In the genomic region with DNA sequence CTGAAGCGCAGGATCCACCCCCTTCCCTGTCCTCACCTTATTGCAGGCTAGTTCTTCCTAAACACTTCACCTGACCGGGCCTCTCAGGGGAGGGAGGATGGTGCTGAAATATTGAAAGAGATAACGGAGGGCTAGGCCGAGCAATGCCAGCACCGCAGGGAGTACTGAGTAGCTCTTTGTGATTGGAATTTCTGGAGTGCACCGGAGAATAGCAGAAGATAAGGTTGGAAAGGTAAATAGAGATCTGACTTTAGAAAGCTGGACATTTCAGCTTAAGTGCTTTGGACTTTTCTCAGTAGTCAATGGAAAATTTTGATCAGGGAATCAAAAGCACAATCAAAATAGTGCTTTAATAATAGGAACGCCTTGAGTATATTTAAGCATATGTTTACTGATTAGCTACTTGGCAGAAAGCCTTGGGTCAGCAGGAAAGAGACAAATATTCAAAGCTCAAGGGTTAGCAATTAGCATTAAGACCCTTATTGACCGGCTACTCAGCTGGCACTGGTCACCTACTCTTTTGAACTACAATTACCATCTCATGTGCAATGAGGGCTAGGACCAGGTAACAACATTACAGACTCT, we compare ENCODE assay signal across 2 cellular contexts.
TF ChIP-seq lines count a peak whose summit lies in the region.

No MANE protein-coding gene starts in this region.

TF ChIP-seq in K562, 482 proteins besides CTCF, POLR2A, EP300 and RAD21 (continued from another document):
- TF ChIP-seq, protein P1, sequence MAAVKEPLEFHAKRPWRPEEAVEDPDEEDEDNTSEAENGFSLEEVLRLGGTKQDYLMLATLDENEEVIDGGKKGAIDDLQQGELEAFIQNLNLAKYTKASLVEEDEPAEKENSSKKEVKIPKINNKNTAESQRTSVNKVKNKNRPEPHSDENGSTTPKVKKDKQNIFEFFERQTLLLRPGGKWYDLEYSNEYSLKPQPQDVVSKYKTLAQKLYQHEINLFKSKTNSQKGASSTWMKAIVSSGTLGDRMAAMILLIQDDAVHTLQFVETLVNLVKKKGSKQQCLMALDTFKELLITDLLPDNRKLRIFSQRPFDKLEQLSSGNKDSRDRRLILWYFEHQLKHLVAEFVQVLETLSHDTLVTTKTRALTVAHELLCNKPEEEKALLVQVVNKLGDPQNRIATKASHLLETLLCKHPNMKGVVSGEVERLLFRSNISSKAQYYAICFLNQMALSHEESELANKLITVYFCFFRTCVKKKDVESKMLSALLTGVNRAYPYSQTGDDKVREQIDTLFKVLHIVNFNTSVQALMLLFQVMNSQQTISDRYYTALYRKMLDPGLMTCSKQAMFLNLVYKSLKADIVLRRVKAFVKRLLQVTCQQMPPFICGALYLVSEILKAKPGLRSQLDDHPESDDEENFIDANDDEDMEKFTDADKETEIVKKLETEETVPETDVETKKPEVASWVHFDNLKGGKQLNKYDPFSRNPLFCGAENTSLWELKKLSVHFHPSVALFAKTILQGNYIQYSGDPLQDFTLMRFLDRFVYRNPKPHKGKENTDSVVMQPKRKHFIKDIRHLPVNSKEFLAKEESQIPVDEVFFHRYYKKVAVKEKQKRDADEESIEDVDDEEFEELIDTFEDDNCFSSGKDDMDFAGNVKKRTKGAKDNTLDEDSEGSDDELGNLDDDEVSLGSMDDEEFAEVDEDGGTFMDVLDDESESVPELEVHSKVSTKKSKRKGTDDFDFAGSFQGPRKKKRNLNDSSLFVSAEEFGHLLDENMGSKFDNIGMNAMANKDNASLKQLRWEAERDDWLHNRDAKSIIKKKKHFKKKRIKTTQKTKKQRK (IDR thresholded peaks at IDR 0.05; ENCODE audit: borderline replicate concordance, low read depth, low read length): no peak
- TF ChIP-seq ZNF76 (CRISPR knock-in tag; IDR thresholded peaks at IDR 0.05; ENCODE audit: borderline replicate concordance) (no peak), MEIS2 (IDR thresholded peaks at IDR 0.05; ENCODE audit: partially characterized antibody) (peak; percentile 33), KLF13 (tag; IDR thresholded peaks at IDR 0.05; ENCODE audit: borderline replicate concordance, low read depth) (no peak), NUFIP1 (IDR thresholded peaks at IDR 0.05; ENCODE audit: partially characterized antibody) (no peak)
- TF ChIP-seq, protein P2, sequence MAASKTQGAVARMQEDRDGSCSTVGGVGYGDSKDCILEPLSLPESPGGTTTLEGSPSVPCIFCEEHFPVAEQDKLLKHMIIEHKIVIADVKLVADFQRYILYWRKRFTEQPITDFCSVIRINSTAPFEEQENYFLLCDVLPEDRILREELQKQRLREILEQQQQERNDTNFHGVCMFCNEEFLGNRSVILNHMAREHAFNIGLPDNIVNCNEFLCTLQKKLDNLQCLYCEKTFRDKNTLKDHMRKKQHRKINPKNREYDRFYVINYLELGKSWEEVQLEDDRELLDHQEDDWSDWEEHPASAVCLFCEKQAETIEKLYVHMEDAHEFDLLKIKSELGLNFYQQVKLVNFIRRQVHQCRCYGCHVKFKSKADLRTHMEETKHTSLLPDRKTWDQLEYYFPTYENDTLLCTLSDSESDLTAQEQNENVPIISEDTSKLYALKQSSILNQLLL (CRISPR knock-in tag; IDR thresholded peaks at IDR 0.05; ENCODE audit: borderline replicate concordance): no peak
- TF ChIP-seq, protein P3, sequence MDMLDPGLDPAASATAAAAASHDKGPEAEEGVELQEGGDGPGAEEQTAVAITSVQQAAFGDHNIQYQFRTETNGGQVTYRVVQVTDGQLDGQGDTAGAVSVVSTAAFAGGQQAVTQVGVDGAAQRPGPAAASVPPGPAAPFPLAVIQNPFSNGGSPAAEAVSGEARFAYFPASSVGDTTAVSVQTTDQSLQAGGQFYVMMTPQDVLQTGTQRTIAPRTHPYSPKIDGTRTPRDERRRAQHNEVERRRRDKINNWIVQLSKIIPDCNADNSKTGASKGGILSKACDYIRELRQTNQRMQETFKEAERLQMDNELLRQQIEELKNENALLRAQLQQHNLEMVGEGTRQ (CRISPR knock-in tag; IDR thresholded peaks at IDR 0.05): no peak

TF ChIP-seq in HepG2, 621 proteins besides CTCF, POLR2A, EP300 and RAD21 (continued from another document and continues in another):
- TF ChIP-seq, protein P4, sequence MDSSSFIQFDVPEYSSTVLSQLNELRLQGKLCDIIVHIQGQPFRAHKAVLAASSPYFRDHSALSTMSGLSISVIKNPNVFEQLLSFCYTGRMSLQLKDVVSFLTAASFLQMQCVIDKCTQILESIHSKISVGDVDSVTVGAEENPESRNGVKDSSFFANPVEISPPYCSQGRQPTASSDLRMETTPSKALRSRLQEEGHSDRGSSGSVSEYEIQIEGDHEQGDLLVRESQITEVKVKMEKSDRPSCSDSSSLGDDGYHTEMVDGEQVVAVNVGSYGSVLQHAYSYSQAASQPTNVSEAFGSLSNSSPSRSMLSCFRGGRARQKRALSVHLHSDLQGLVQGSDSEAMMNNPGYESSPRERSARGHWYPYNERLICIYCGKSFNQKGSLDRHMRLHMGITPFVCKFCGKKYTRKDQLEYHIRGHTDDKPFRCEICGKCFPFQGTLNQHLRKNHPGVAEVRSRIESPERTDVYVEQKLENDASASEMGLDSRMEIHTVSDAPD (CRISPR knock-in tag; IDR thresholded peaks at IDR 0.05): peak; percentile 64; the same call in 1 of the 2 replicates
- TF ChIP-seq, protein P5, sequence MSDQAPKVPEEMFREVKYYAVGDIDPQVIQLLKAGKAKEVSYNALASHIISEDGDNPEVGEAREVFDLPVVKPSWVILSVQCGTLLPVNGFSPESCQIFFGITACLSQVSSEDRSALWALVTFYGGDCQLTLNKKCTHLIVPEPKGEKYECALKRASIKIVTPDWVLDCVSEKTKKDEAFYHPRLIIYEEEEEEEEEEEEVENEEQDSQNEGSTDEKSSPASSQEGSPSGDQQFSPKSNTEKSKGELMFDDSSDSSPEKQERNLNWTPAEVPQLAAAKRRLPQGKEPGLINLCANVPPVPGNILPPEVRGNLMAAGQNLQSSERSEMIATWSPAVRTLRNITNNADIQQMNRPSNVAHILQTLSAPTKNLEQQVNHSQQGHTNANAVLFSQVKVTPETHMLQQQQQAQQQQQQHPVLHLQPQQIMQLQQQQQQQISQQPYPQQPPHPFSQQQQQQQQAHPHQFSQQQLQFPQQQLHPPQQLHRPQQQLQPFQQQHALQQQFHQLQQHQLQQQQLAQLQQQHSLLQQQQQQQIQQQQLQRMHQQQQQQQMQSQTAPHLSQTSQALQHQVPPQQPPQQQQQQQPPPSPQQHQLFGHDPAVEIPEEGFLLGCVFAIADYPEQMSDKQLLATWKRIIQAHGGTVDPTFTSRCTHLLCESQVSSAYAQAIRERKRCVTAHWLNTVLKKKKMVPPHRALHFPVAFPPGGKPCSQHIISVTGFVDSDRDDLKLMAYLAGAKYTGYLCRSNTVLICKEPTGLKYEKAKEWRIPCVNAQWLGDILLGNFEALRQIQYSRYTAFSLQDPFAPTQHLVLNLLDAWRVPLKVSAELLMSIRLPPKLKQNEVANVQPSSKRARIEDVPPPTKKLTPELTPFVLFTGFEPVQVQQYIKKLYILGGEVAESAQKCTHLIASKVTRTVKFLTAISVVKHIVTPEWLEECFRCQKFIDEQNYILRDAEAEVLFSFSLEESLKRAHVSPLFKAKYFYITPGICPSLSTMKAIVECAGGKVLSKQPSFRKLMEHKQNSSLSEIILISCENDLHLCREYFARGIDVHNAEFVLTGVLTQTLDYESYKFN (CRISPR knock-in tag; conservative IDR thresholded peaks at IDR 0.05): peak; percentile 69
- TF ChIP-seq DPF2 (CRISPR knock-in tag; IDR thresholded peaks at IDR 0.05; ENCODE audit: borderline replicate concordance, low read depth): no peak
- TF ChIP-seq, protein P6, sequence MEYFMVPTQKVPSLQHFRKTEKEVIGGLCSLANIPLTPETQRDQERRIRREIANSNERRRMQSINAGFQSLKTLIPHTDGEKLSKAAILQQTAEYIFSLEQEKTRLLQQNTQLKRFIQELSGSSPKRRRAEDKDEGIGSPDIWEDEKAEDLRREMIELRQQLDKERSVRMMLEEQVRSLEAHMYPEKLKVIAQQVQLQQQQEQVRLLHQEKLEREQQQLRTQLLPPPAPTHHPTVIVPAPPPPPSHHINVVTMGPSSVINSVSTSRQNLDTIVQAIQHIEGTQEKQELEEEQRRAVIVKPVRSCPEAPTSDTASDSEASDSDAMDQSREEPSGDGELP (IDR thresholded peaks at IDR 0.05; ENCODE audit: borderline replicate concordance, low read depth): 0 out of 2 replicates have a peak, but pooled peaks have one; percentile 37
- TF ChIP-seq TCF7 (IDR thresholded peaks at IDR 0.05; ENCODE audit: low read depth): no peak
- TF ChIP-seq, protein P7, sequence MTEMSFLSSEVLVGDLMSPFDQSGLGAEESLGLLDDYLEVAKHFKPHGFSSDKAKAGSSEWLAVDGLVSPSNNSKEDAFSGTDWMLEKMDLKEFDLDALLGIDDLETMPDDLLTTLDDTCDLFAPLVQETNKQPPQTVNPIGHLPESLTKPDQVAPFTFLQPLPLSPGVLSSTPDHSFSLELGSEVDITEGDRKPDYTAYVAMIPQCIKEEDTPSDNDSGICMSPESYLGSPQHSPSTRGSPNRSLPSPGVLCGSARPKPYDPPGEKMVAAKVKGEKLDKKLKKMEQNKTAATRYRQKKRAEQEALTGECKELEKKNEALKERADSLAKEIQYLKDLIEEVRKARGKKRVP (CRISPR knock-in tag; IDR thresholded peaks at IDR 0.05): no peak
- TF ChIP-seq TCF7L2 (IDR thresholded peaks at IDR 0.05; ENCODE audit: low read depth, low read length): no peak
- TF ChIP-seq ISX (CRISPR knock-in tag; conservative IDR thresholded peaks at IDR 0.05): no peak
- TF ChIP-seq ZEB1 (IDR thresholded peaks at IDR 0.05; ENCODE audit: insufficient replicate concordance, low read depth): peak; percentile 51
- TF ChIP-seq, protein P8, sequence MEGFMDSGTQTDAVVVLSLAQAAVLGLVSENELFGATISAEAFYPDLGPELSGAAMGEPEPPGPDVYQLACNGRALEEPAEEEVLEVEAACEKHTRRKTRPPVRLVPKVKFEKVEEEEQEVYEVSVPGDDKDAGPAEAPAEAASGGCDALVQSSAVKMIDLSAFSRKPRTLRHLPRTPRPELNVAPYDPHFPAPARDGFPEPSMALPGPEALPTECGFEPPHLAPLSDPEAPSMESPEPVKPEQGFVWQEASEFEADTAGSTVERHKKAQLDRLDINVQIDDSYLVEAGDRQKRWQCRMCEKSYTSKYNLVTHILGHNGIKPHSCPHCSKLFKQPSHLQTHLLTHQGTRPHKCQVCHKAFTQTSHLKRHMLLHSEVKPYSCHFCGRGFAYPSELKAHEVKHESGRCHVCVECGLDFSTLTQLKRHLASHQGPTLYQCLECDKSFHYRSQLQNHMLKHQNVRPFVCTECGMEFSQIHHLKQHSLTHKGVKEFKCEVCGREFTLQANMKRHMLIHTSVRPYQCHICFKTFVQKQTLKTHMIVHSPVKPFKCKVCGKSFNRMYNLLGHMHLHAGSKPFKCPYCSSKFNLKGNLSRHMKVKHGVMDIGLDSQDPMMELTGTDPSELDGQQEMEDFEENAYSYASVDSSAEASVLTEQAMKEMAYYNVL (CRISPR knock-in tag; IDR thresholded peaks at IDR 0.05; ENCODE audit: borderline replicate concordance): peak; percentile 70; the same call in 1 of the 2 replicates
- no peak for TF ChIP-seq ZNF674 (CRISPR knock-in tag; IDR thresholded peaks at IDR 0.05; ENCODE audit: low read depth)
- no peak for TF ChIP-seq FOXP1 (IDR thresholded peaks at IDR 0.05)
- no peak for TF ChIP-seq FOXP1 (CRISPR knock-in tag; IDR thresholded peaks at IDR 0.05)
- no peak for TF ChIP-seq CHD2 (IDR thresholded peaks at IDR 0.05; ENCODE audit: low read depth, low read length)
- peak; percentile 43; the same call in 1 of the 2 replicates for TF ChIP-seq CREM (IDR thresholded peaks at IDR 0.05)
- TF ChIP-seq CREM (CRISPR knock-in tag; IDR thresholded peaks at IDR 0.05): no peak
- TF ChIP-seq NFIC (IDR thresholded peaks at IDR 0.05; ENCODE audit: low read length): peak; percentile 46; the same call in 1 of the 2 replicates
- no peak for TF ChIP-seq ZNF792 (CRISPR knock-in tag; IDR thresholded peaks at IDR 0.05)
- TF ChIP-seq ZSCAN21 (CRISPR knock-in tag; IDR thresholded peaks at IDR 0.05; ENCODE audit: borderline replicate concordance): 0 out of 2 replicates have a peak, but pooled peaks have one; percentile 13
- 0 out of 2 replicates have a peak, but pooled peaks have one; percentile 33 for TF ChIP-seq IRX3 (CRISPR knock-in tag; IDR thresholded peaks at IDR 0.05; ENCODE audit: borderline replicate concordance, low read depth)
- TF ChIP-seq TARDBP (CRISPR knock-in tag; IDR thresholded peaks at IDR 0.05): peak; percentile 35; the same call in 1 of the 2 replicates
- TF ChIP-seq, protein P9, sequence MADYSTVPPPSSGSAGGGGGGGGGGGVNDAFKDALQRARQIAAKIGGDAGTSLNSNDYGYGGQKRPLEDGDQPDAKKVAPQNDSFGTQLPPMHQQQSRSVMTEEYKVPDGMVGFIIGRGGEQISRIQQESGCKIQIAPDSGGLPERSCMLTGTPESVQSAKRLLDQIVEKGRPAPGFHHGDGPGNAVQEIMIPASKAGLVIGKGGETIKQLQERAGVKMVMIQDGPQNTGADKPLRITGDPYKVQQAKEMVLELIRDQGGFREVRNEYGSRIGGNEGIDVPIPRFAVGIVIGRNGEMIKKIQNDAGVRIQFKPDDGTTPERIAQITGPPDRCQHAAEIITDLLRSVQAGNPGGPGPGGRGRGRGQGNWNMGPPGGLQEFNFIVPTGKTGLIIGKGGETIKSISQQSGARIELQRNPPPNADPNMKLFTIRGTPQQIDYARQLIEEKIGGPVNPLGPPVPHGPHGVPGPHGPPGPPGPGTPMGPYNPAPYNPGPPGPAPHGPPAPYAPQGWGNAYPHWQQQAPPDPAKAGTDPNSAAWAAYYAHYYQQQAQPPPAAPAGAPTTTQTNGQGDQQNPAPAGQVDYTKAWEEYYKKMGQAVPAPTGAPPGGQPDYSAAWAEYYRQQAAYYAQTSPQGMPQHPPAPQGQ (CRISPR knock-in tag; IDR thresholded peaks at IDR 0.05; ENCODE audit: borderline replicate concordance): no peak
- no peak for TF ChIP-seq ZBTB20 (CRISPR knock-in tag; IDR thresholded peaks at IDR 0.05; ENCODE audit: borderline replicate concordance, low read depth)
- no peak for TF ChIP-seq ZNF33B (CRISPR knock-in tag; IDR thresholded peaks at IDR 0.05)
- TF ChIP-seq, protein P10, sequence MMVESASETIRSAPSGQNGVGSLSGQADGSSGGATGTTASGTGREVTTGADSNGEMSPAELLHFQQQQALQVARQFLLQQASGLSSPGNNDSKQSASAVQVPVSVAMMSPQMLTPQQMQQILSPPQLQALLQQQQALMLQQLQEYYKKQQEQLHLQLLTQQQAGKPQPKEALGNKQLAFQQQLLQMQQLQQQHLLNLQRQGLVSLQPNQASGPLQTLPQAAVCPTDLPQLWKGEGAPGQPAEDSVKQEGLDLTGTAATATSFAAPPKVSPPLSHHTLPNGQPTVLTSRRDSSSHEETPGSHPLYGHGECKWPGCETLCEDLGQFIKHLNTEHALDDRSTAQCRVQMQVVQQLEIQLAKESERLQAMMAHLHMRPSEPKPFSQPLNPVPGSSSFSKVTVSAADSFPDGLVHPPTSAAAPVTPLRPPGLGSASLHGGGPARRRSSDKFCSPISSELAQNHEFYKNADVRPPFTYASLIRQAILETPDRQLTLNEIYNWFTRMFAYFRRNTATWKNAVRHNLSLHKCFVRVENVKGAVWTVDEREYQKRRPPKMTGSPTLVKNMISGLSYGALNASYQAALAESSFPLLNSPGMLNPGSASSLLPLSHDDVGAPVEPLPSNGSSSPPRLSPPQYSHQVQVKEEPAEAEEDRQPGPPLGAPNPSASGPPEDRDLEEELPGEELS (CRISPR knock-in tag; IDR thresholded peaks at IDR 0.05): peak; percentile 70; the same call in 1 of the 2 replicates
- 0 out of 2 replicates have a peak, but pooled peaks have one; percentile 26 for TF ChIP-seq MEIS2 (CRISPR knock-in tag; IDR thresholded peaks at IDR 0.05)
- TF ChIP-seq NCOA2 (CRISPR knock-in tag; IDR thresholded peaks at IDR 0.05): peak; percentile 58; the same call in 1 of the 2 replicates
- no peak for TF ChIP-seq ZNF326 (CRISPR knock-in tag; IDR thresholded peaks at IDR 0.05; ENCODE audit: borderline replicate concordance)
- peak; percentile 74 for TF ChIP-seq ZNF263 (CRISPR knock-in tag; IDR thresholded peaks at IDR 0.05)
- TF ChIP-seq, protein P11, sequence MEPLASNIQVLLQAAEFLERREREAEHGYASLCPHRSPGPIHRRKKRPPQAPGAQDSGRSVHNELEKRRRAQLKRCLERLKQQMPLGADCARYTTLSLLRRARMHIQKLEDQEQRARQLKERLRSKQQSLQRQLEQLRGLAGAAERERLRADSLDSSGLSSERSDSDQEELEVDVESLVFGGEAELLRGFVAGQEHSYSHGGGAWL (CRISPR knock-in tag; IDR thresholded peaks at IDR 0.05): no peak
